27 cellular contexts compared by ENCODE assay signal in genomic region chr13:78487707-78488106, GRCh38.
"Had no signal": no experiment of that assay in that cellular context is flagged by ENCODE, and none has a peak within 500 bp of the region (broad histone marks: within the 10 kb centered on the region; RNA-seq: fewer than 3 reads in every experiment).

No MANE protein-coding gene starts in this region.

- DNase-seq: activated B cell treated with CpG ODN at 0.5 μM for 24 hours; activated CD4-positive, alpha-beta T cell treated with anti-CD3 and anti-CD28 coated beads for 48 hours; activated CD4-positive, alpha-beta T cell treated with anti-CD3 and anti-CD28 coated beads, Interleukin-2, amount 50 U/mL, for 1 hour; activated CD4-positive, alpha-beta T cell treated with anti-CD3 and anti-CD28 coated beads, Interleukin-2, amount 50 U/mL, for 48 hours; activated CD8-positive, alpha-beta memory T cell treated with anti-CD3 and anti-CD28 coated beads for 24 hours; activated CD8-positive, alpha-beta T cell treated with anti-CD3 and anti-CD28 coated beads for 36 hours; activated effector memory CD4-positive, alpha-beta T cell treated with Interleukin-2 at 50 U/mL for 16 hours; activated gamma-delta T cell treated with Interleukin-2 at 50 U/mL for 16 hours; activated naive CD4-positive, alpha-beta T cell treated with anti-CD3 and anti-CD28 coated beads, Interleukin-2, amount 50 U/mL, for 16 hours; activated naive CD4-positive, alpha-beta T cell treated with Interleukin-2 at 50 U/mL for 16 hours; activated T-cell treated with anti-CD3 and anti-CD28 coated beads, Interleukin-2, amount 50 U/mL, for 4 hours; amygdala; aorta; body of pancreas; caudate nucleus; colonic mucosa; dermis blood vessel endothelial cell; effector CD4-positive, alpha-beta T cell; effector memory CD8-positive, alpha-beta T cell; esophagus squamous epithelium; foreskin melanocyte; head of caudate nucleus; hippocampal formation; T-helper 2 cell had no signal

- H3K27ac ChIP-seq: body of pancreas, colonic mucosa, epithelial cell of prostate, esophagus squamous epithelium, VCaP had no signal

- H3K9me3 ChIP-seq: body of pancreas, colonic mucosa had no signal

- H3K27me3 ChIP-seq: body of pancreas, colonic mucosa, esophagus squamous epithelium had no signal

- H3K36me3 ChIP-seq: colonic mucosa, esophagus squamous epithelium had no signal

- FAIRE-seq: endothelial cell of umbilical vein had no signal

- H3K4me1 ChIP-seq: body of pancreas, colonic mucosa, esophagus squamous epithelium had no signal

- H3K4me3 ChIP-seq: body of pancreas, colonic mucosa, esophagus squamous epithelium had no signal
